Comparison of ENCODE assay signal across 2 cellular contexts in the genomic region with DNA sequence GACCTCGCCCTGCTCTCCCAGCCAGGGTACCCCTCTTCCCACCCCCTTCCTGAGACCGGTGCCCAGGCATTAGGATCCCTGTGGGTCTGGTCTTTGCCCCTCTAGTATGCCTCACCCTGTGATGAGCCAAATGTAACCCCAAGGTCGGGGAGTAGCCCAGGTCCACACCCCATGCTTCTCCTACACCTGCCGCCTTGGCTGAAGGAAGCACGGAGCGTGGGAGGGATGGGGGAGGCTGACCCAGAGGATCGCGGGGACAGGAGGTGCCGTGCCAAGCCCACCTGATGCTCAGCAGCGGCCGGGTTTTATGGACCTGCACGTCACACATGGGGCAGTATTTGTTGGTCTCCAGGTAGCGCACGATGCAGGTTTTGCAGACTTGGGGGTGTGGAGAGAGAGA.
TF ChIP-seq lines count a peak whose summit lies in the region.

No MANE protein-coding gene starts in this region.

TF ChIP-seq in HEK293, 187 proteins besides CTCF, POLR2A, EP300 and RAD21:
- TF ChIP-seq ZNF426 (tag by site-specific recombination; IDR thresholded peaks at IDR 0.05) (no peak), EGR2 (tag by site-specific recombination; IDR thresholded peaks at IDR 0.05; ENCODE audit: low read depth) (0 out of 2 replicates have a peak, but pooled peaks have one; percentile 7)

TF ChIP-seq in K562, 482 proteins besides CTCF, POLR2A, EP300 and RAD21:
- TF ChIP-seq, protein P1, sequence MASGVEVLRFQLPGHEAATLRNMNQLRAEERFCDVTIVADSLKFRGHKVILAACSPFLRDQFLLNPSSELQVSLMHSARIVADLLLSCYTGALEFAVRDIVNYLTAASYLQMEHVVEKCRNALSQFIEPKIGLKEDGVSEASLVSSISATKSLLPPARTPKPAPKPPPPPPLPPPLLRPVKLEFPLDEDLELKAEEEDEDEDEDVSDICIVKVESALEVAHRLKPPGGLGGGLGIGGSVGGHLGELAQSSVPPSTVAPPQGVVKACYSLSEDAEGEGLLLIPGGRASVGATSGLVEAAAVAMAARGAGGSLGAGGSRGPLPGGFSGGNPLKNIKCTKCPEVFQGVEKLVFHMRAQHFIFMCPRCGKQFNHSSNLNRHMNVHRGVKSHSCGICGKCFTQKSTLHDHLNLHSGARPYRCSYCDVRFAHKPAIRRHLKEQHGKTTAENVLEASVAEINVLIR (CRISPR knock-in tag; IDR thresholded peaks at IDR 0.05) = no peak
- TF ChIP-seq RBFOX2 (IDR thresholded peaks at IDR 0.05; ENCODE audit: low read depth, low read length) (peak; percentile 30), POLR2G (IDR thresholded peaks at IDR 0.05; ENCODE audit: low read depth, low read length) (peak; percentile 60), SRF (CRISPR knock-in tag; IDR thresholded peaks at IDR 0.05) (no peak), ZC3H11A (IDR thresholded peaks at IDR 0.05; ENCODE audit: low read depth, low read length) (no peak)
- TF ChIP-seq, protein P2, sequence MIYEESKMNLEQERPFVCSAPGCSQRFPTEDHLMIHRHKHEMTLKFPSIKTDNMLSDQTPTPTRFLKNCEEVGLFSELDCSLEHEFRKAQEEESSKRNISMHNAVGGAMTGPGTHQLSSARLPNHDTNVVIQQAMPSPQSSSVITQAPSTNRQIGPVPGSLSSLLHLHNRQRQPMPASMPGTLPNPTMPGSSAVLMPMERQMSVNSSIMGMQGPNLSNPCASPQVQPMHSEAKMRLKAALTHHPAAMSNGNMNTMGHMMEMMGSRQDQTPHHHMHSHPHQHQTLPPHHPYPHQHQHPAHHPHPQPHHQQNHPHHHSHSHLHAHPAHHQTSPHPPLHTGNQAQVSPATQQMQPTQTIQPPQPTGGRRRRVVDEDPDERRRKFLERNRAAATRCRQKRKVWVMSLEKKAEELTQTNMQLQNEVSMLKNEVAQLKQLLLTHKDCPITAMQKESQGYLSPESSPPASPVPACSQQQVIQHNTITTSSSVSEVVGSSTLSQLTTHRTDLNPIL (CRISPR knock-in tag; IDR thresholded peaks at IDR 0.05) = no peak
